In genomic region chr4:45580306-45580705, GRCh38 we compare ENCODE assay signal across 19 cellular contexts.
A peak's percentile ranks its signal among the peaks of the same experiment; 100 is the strongest.
DNase-seq lines count a peak whose midpoint lies in the region; ATAC-seq and TF ChIP-seq lines count a peak whose summit lies in the region.
"Had no signal": no experiment of that assay in that cellular context is flagged by ENCODE, and none has a peak within 500 bp of the region (broad histone marks: within the 10 kb centered on the region; RNA-seq: fewer than 3 reads in every experiment).

No MANE protein-coding gene starts in this region.

- TF ChIP-seq EP300 in sigmoid colon (IDR thresholded peaks at IDR 0.05) = no peak

- TF ChIP-seq POLR2A in sigmoid colon (IDR thresholded peaks at IDR 0.05) = no peak

- intact Hi-C loops in A673 (cut with micrococcal nuclease; ENCODE audit: unreplicated experiment) = no loop called here
- intact Hi-C loops in sigmoid colon (cut with DNase I) = no loop called here

- H3K9me3 ChIP-seq in A673 (ENCODE audit: low read depth, low read length, poor library complexity, severe bottlenecking) (no peaks in the 10 kb centered on the region), SK-N-MC (ENCODE audit: low read depth, low read length) (no peaks in the 10 kb centered on the region), sigmoid colon (no peaks in the 10 kb centered on the region)

- CTCF ChIA-PET in A673 (lab: Charles Lee) = no interaction called here

- DNase-seq in A673 (ENCODE audit: low spot score) (peak; percentile 26), DMS153 treated with DMSO at 0.1 percent for 48 hours (lab: John Stamatoyannopoulos, UW; ENCODE audit: unreplicated experiment) (peak; percentile 24), NCI-H1694 treated with DMSO at 0.1 percent for 48 hours (lab: John Stamatoyannopoulos, UW) (peak; percentile 8), SK-N-MC (ENCODE audit: low read depth, low spot score) (peak; percentile 91), sigmoid colon (no peak), Ammon's horn (ENCODE audit: low spot score) (no peak)
- DNase-seq: AML-193; DMS79; GOT3; MV-4-11; NCI-H1436 treated with DMSO at 0.1 percent for 48 hours; NCI-H2081 treated with DMSO at 0.1 percent for 48 hours; NCI-H2227 treated with DMSO at 0.1 percent for 48 hours; NCI-H524 treated with DMSO at 0.1 percent for 48 hours; NK-92 treated with Interleukin-12 subunit alpha and Interleukin-12 subunit beta, amount 100 ng/mL, for 24 hours had no signal

- POLR2A ChIA-PET in A673 (lab: Charles Lee; ENCODE audit: low non-redundant PET) = no interaction called here

- H3K27ac ChIP-seq in A673 (ENCODE audit: low read depth, low read length, poor library complexity, severe bottlenecking) (no peak overlapping the region), SK-N-MC (peak overlapping the region; percentile 82), sigmoid colon (no peak overlapping the region)

- TF ChIP-seq CTCF in A673 (conservative IDR thresholded peaks at IDR 0.05; ENCODE audit: low read depth, low read length) (no peak), sigmoid colon (IDR thresholded peaks at IDR 0.05) (no peak)

- 32 to 36% methylated on average over 3 of the region's 3 CpGs for WGBS in sigmoid colon, 2 donors

- no peak for ATAC-seq in HG03175 (IDR thresholded peaks at IDR 0.05; ENCODE audit: unreplicated experiment)
- ATAC-seq: HCT116, K562, Right ventricle myocardium inferior had no signal

- H3K27me3 ChIP-seq in A673 (replicated peaks; ENCODE audit: insufficient read depth, low read depth, low read length, poor library complexity) = no peaks in the 10 kb centered on the region
- no peaks in the 10 kb centered on the region for H3K27me3 ChIP-seq in sigmoid colon

- H3K9ac ChIP-seq in SK-N-MC (ENCODE audit: insufficient read length) = no peak overlapping the region

- no peaks in the 10 kb centered on the region for H3K4me1 ChIP-seq in A673 (ENCODE audit: insufficient read depth, low read length, poor library complexity, severe bottlenecking)
- peaks cover 0 to 5% (median 0%) of the 10 kb centered on the region in 4 donors for H3K4me1 ChIP-seq in sigmoid colon

- no peaks in the 10 kb centered on the region for H3K36me3 ChIP-seq in A673 (ENCODE audit: insufficient read depth, low read length, poor library complexity, severe bottlenecking)
- H3K36me3 ChIP-seq in SK-N-MC (ENCODE audit: insufficient read depth, low read length) = no peaks in the 10 kb centered on the region
- no peaks in the 10 kb centered on the region for H3K36me3 ChIP-seq in sigmoid colon

- H3K4me3 ChIP-seq in A673 (ENCODE audit: low read depth, low read length, poor library complexity, severe bottlenecking) (no peak overlapping the region), SK-N-MC (peak overlapping the region; percentile 47; the same call in 1 of the 2 replicates), sigmoid colon (no peak overlapping the region)
- H3K4me3 ChIP-seq: K562 had no signal

- no TSS peak for BruUV-seq in A673 (replicated peaks; lab: Mats Ljungman, UMichigan)

Comparison
In these comparisons a context has a peak if more than half of its experiments do, and no peak if none do; other contexts are left out.
1. DNase-seq: peak in A673 (single experiment), DMS153 treated with DMSO at 0.1 percent for 48 hours (single experiment), NCI-H1694 treated with DMSO at 0.1 percent for 48 hours (single experiment) and SK-N-MC (single experiment); none in sigmoid colon (single experiment) and Ammon's horn (single experiment).